ENCODE assay signal across 1 cellular context in the genomic region with DNA sequence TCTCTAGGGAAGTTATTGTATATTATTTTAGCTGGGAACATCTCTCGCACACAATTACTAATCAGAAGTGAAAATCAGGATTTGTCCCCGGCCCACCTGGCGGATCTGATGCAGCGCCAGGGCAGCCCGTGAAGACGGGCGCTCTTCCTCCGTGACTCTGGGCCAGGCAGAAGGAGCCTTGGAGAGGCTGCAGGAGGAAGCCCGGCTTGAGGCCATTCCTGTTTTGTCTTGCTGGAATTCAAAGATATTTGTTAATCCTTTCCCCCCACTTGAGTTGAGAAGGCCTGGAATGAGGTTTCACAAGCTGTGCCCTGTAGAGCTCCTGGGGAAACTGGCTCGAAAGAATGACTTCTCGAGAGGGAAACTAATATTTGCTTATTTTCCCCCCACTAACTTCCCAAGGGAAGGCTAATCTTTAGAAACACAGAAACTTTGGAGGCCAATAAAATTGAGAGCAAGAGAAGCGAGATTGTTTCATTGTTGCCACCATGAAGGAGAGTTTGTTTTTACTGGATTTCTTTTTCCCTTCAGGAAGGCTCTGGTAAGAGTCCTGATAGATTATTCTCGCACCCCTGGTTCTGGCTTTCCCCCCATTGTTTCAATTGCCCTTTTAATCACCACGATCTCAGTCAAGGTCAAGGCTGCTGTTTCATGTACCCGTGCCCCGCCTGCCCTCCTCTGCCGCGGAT.
A peak's percentile ranks its signal among the peaks of the same experiment; 100 is the strongest.
TF ChIP-seq lines count a peak whose summit lies in the region.

No MANE protein-coding gene starts in this region.

TF ChIP-seq in H1, 55 proteins besides CTCF, POLR2A, EP300 and RAD21:
- no peak for TF ChIP-seq BRCA1 (IDR thresholded peaks at IDR 0.05; ENCODE audit: low read depth, low read length)
- TF ChIP-seq CBX8 (IDR thresholded peaks at IDR 0.05; ENCODE audit: borderline replicate concordance, low read depth, low read length) = no peak
- peak; percentile 54 for TF ChIP-seq ASH2L (IDR thresholded peaks at IDR 0.05; ENCODE audit: low read length)
- TF ChIP-seq TBP (IDR thresholded peaks at IDR 0.05; ENCODE audit: low read depth, low read length) = peak; percentile 29; the same call in 1 of the 2 replicates
- no peak for TF ChIP-seq GABPA (IDR thresholded peaks at IDR 0.05; ENCODE audit: borderline replicate concordance, insufficient read depth, low read length)
- TF ChIP-seq E2F6 (IDR thresholded peaks at IDR 0.05) = no peak
- 0 out of 2 replicates have a peak, but pooled peaks have one; percentile 15 for TF ChIP-seq RBBP5 (IDR thresholded peaks at IDR 0.05; ENCODE audit: borderline replicate concordance, low read depth, low read length)
- TF ChIP-seq CEBPB (IDR thresholded peaks at IDR 0.05; ENCODE audit: low read depth, low read length) = peak; percentile 38
- no peak for TF ChIP-seq SAP30 (IDR thresholded peaks at IDR 0.05; ENCODE audit: insufficient read depth, insufficient replicate concordance, low read length)
- TF ChIP-seq JUND (IDR thresholded peaks at IDR 0.05; ENCODE audit: low read length) = no peak
- no peak for TF ChIP-seq HDAC6 (IDR thresholded peaks at IDR 0.05; ENCODE audit: low read depth, low read length)
- 0 out of 4 replicates have a peak, but pooled peaks of 1 of the 2 experiments have one; percentile 24 for TF ChIP-seq HDAC2 (IDR thresholded peaks at IDR 0.05; ENCODE audit: borderline replicate concordance in 1 of 2, low read depth in 2 of 2, low read length in 2 of 2)
- TF ChIP-seq TEAD4 (IDR thresholded peaks at IDR 0.05; ENCODE audit: low read depth, low read length) = peak; percentile 69; the same call in 1 of the 2 replicates
- no peak for TF ChIP-seq NANOG (IDR thresholded peaks at IDR 0.05; ENCODE audit: insufficient read depth, low read depth, low read length, poor library complexity, severe bottlenecking)
- no peak for TF ChIP-seq GTF2F1 (IDR thresholded peaks at IDR 0.05; ENCODE audit: borderline replicate concordance, low read depth, low read length)
- TF ChIP-seq EGR1 (IDR thresholded peaks at IDR 0.05; ENCODE audit: borderline replicate concordance, low read depth, low read length) = no peak
- TF ChIP-seq SP1 (IDR thresholded peaks at IDR 0.05; ENCODE audit: low read depth, low read length) = peak; percentile 54; the same call in 1 of the 2 replicates
- TF ChIP-seq ATF3 (IDR thresholded peaks at IDR 0.05; ENCODE audit: insufficient read depth, low read depth, low read length) = no peak
- TF ChIP-seq TAF1 (IDR thresholded peaks at IDR 0.05; ENCODE audit: low read depth, low read length) = 0 out of 2 replicates have a peak, but pooled peaks have one; percentile 32
- no peak for TF ChIP-seq SP4 (IDR thresholded peaks at IDR 0.05; ENCODE audit: low read length)
